ENCODE assay signal across 8 cellular contexts in genomic region chr12:57093412-57094193, GRCh38. TPM values are rescaled to one million over a fixed set of nuclear protein-coding genes. Genes with fewer than 3 reads are reported as not detected.
DNase-seq lines count a peak whose midpoint lies in the region; ATAC-seq, FAIRE-seq and TF ChIP-seq lines count a peak whose summit lies in the region.

No MANE protein-coding gene starts in this region.

- in situ Hi-C loops in GM18951 (cut with MboI; ENCODE audit: low sequenced_read_pairs, unreplicated experiment): no loop called here

- no peaks in the 10 kb centered on the region for H3K9me3 ChIP-seq in A549
- no peaks in the 10 kb centered on the region for H3K9me3 ChIP-seq in vagina

- H3K27ac Mint-ChIP-seq in activated naive CD4-positive, alpha-beta T cell treated with anti-CD3 and anti-CD28 coated beads for 36 hours: peak overlapping the region; percentile 96

- no peaks in the 10 kb centered on the region for H3K9me3 Mint-ChIP-seq in activated naive CD4-positive, alpha-beta T cell treated with anti-CD3 and anti-CD28 coated beads for 36 hours

- TF ChIP-seq POLR2A in A549 (IDR thresholded peaks at IDR 0.05; ENCODE audit: low read length) (no peak), GM18951 (IDR thresholded peaks at IDR 0.05; ENCODE audit: extremely low read depth, insufficient read depth, insufficient read length) (peak; percentile 39), vagina (IDR thresholded peaks at IDR 0.05) (no peak)

- H3K27me3 ChIP-seq in vagina: no peaks in the 10 kb centered on the region

- 70% methylated on average over 22 of the region's 24 CpGs for WGBS in A549 (ENCODE audit: missing lambda C conversion rate)

- FAIRE-seq in A549 (lab: Jason Lieb, UNC): no peak

- TF ChIP-seq RAD21 in A549 (conservative IDR thresholded peaks at IDR 0.05 in 1 of 2, IDR thresholded peaks at IDR 0.05 in 1 of 2): peak; percentile 73 to 77; a peak in 3 of 5 replicates

- no peak overlapping the region for H3K4me3 ChIP-seq in A549
- peak overlapping the region in 1 of 2 donors; percentile 25 for H3K4me3 ChIP-seq in vagina

- peak overlapping the region; percentile 43 for H3K4me3 Mint-ChIP-seq in activated naive CD4-positive, alpha-beta T cell treated with anti-CD3 and anti-CD28 coated beads for 36 hours

- POLR2A ChIA-PET in A549 (lab: Yijun Ruan, JAX): interaction anchor here (2.1 kb wide), 1 partner anchor 15 kb away, joined by 7 read pairs; the partner anchor contains the start of gene NEMP1

- H3K36me3 ChIP-seq in vagina: peaks cover 0 to 58% of the 10 kb centered on the region in 2 donors

- H3K4me1 Mint-ChIP-seq in activated naive CD4-positive, alpha-beta T cell treated with anti-CD3 and anti-CD28 coated beads for 36 hours (ENCODE audit: low read depth): peaks cover 60% of the 10 kb centered on the region

- DNase-seq in A549 (ENCODE audit: low read depth in 1 of 2, low spot score in 1 of 2) (peak; percentile 59 to 64), OCI-M1 (lab: John Stamatoyannopoulos, UW) (peak; percentile 65), germinal center (ENCODE audit: low spot score) (peak; percentile 85), posterior vena cava (ENCODE audit: low spot score) (peak; percentile 92), vagina (ENCODE audit: extremely low spot score in 2 of 2) (peak in 1 of 2 donors; percentile 95)
- peak; percentile 85 for DNase-seq in activated naive CD4-positive, alpha-beta T cell treated with anti-CD3 and anti-CD28 coated beads for 36 hours

- TF ChIP-seq EP300 in A549 (IDR thresholded peaks at IDR 0.05): no peak

- peaks cover 48% of the 10 kb centered on the region for H3K36me3 Mint-ChIP-seq in activated naive CD4-positive, alpha-beta T cell treated with anti-CD3 and anti-CD28 coated beads for 36 hours (ENCODE audit: low read depth)

- H3K4me1 ChIP-seq in A549: peaks cover 11% of the 10 kb centered on the region; the same call in 2 of the 3 replicates
- peaks cover 74% of the 10 kb centered on the region for H3K4me1 ChIP-seq in vagina

- H3K27me3 Mint-ChIP-seq in activated naive CD4-positive, alpha-beta T cell treated with anti-CD3 and anti-CD28 coated beads for 36 hours (ENCODE audit: low read depth): no peaks in the 10 kb centered on the region

- H3K4me2 ChIP-seq in A549: no peak overlapping the region

- ATAC-seq in A549 (peak in 1 of 2 experiments; percentile 42; a peak in 3 of 6 replicates), GM21515 (IDR thresholded peaks at IDR 0.05; ENCODE audit: unreplicated experiment) (no peak)

- intact Hi-C loops in activated naive CD4-positive, alpha-beta T cell treated with anti-CD3 and anti-CD28 coated beads for 36 hours (cut with micrococcal nuclease): loop anchor here (1.0 kb wide), 3 partner anchors 17 to 85 kb away; no protein-coding TSS in a partner anchor
- intact Hi-C loops in posterior vena cava (cut with DNase I): no loop called here
- intact Hi-C loops in vagina (cut with DNase I): no loop called here

- peak; percentile 60 for TF ChIP-seq CTCF in A549 (IDR thresholded peaks at IDR 0.05)
- TF ChIP-seq CTCF in vagina (IDR thresholded peaks at IDR 0.05): no peak

- CTCF ChIA-PET in A549 (lab: Yijun Ruan, JAX): interaction anchor here (0.8 to 18.3 kb wide), 13 partner anchors 8 to 106 kb away, joined by 3 to 330 read pairs (median 10); partner anchors contain the start of genes MYO1A, NEMP1 and STAT6
- CTCF ChIA-PET in activated naive CD4-positive, alpha-beta T cell treated with anti-CD3 and anti-CD28 coated beads for 36 hours (lab: Charles Lee): interaction anchor here (0.8 to 16.9 kb wide), 13 partner anchors 9 to 92 kb away, joined by 3 to 292 read pairs (median 6); partner anchors contain the start of genes NEMP1 and STAT6

- H3K27ac ChIP-seq in A549 (peak overlapping the region in 1 of 2 experiments; percentile 47; a peak in 2 of 6 replicates), vagina (peak overlapping the region; percentile 100)

TF ChIP-seq in A549, 52 proteins besides CTCF, POLR2A, EP300 and RAD21:
- no peak for TF ChIP-seq HES2 (IDR thresholded peaks at IDR 0.05)
- TF ChIP-seq HOXB5 (CRISPR knock-in tag; IDR thresholded peaks at IDR 0.05): 0 out of 2 replicates have a peak, but pooled peaks have one; percentile 26

RNA-seq across cellular contexts. Expression of gene NAB2, which starts 4.7 kb away (rescaled TPM):
- polyA plus RNA-seq in A549 (2011; rRNA removed) (8.6 and 10.1 TPM in 2 replicates), A549 (2017; fragmentation: RNase III; extraction: RNeasy Plus Mini Kit Qiagen cat#74134 plus additional on column Dnase treatment) (7.0 to 9.8 TPM (median 7.8 TPM) in 3 replicates)
- 10.6 and 15.3 TPM in 2 replicates for polyA plus RNA-seq in A549 (2012; cell fraction: cytosol; rRNA removed)
- 17.8 and 22.4 TPM in 2 replicates for polyA plus RNA-seq in A549 (2012; cell fraction: nucleus; rRNA removed)
- polyA minus RNA-seq in A549 (2011; rRNA and poly(A)+ RNA removed): 10.3 and 14.3 TPM in 2 replicates
- 10 to 100 TPM; 18.4 to 19.1 TPM for total RNA-seq in activated naive CD4-positive, alpha-beta T cell treated with anti-CD3 and anti-CD28 coated beads for 36 hours
- total RNA-seq in posterior vena cava (10 to 100 TPM; 27.0 to 36.3 TPM), vagina (34.4 TPM)

RNA-seq across cellular contexts. Expression of gene NEMP1, which starts 15.0 kb away (rescaled TPM):
- polyA plus RNA-seq in A549 (2011; rRNA removed) (24.7 and 28.4 TPM in 2 replicates), A549 (2017; fragmentation: RNase III; extraction: RNeasy Plus Mini Kit Qiagen cat#74134 plus additional on column Dnase treatment) (11.9 to 13.2 TPM (median 12.7 TPM) in 3 replicates)
- 7.3 and 8.7 TPM in 2 replicates for polyA plus RNA-seq in A549 (2012; cell fraction: cytosol; rRNA removed)
- 10.8 and 20.7 TPM in 2 replicates for polyA plus RNA-seq in A549 (2012; cell fraction: nucleus; rRNA removed)
- polyA minus RNA-seq in A549 (2011; rRNA and poly(A)+ RNA removed): 14.0 and 15.9 TPM in 2 replicates
- total RNA-seq in activated naive CD4-positive, alpha-beta T cell treated with anti-CD3 and anti-CD28 coated beads for 36 hours: 10 to 100 TPM; 71.3 to 72.2 TPM
- total RNA-seq in posterior vena cava (10 to 100 TPM in 1 of 2 donors, 1 to 10 TPM in 1; 8.8 to 12.4 TPM), vagina (7.1 TPM)

RNA-seq across cellular contexts. Expression of gene STAT6, which starts 17.6 kb away (rescaled TPM):
- polyA plus RNA-seq in A549 (2011; rRNA removed) (58.8 and 64.6 TPM in 2 replicates), A549 (2017; fragmentation: RNase III; extraction: RNeasy Plus Mini Kit Qiagen cat#74134 plus additional on column Dnase treatment) (52.9 to 59.0 TPM (median 58.4 TPM) in 3 replicates)
- polyA plus RNA-seq in A549 (2012; cell fraction: cytosol; rRNA removed): 47.5 and 61.5 TPM in 2 replicates
- polyA plus RNA-seq in A549 (2012; cell fraction: nucleus; rRNA removed): 150 and 163 TPM in 2 replicates
- 63.8 and 71.5 TPM in 2 replicates for polyA minus RNA-seq in A549 (2011; rRNA and poly(A)+ RNA removed)
- 100 to 1,000 TPM; 188 to 193 TPM for total RNA-seq in activated naive CD4-positive, alpha-beta T cell treated with anti-CD3 and anti-CD28 coated beads for 36 hours
- total RNA-seq in posterior vena cava (100 to 1,000 TPM; 162 to 201 TPM), vagina (146 TPM)

RNA-seq across cellular contexts. Expression of gene LRP1, which starts 34.7 kb away (rescaled TPM):
- polyA plus RNA-seq in A549 (2011; rRNA removed) (5.6 and 11.5 TPM in 2 replicates), A549 (2017; fragmentation: RNase III; extraction: RNeasy Plus Mini Kit Qiagen cat#74134 plus additional on column Dnase treatment) (8.6 to 9.6 TPM (median 9.4 TPM) in 3 replicates)
- 7.1 and 9.2 TPM in 2 replicates for polyA plus RNA-seq in A549 (2012; cell fraction: cytosol; rRNA removed)
- polyA plus RNA-seq in A549 (2012; cell fraction: nucleus; rRNA removed): 44.5 and 50.9 TPM in 2 replicates
- 49.2 and 54.7 TPM in 2 replicates for polyA minus RNA-seq in A549 (2011; rRNA and poly(A)+ RNA removed)
- 1 to 10 TPM; 1.0 to 1.5 TPM for total RNA-seq in activated naive CD4-positive, alpha-beta T cell treated with anti-CD3 and anti-CD28 coated beads for 36 hours
- total RNA-seq in posterior vena cava (100 to 1,000 TPM; 465 to 757 TPM), vagina (477 TPM)

RNA-seq across cellular contexts. Expression of gene MYO1A, which starts 43.7 kb away (rescaled TPM):
- polyA plus RNA-seq in A549 (2011; rRNA removed): 1.9 and 3.1 TPM in 2 replicates
- 0.13 and 0.17 TPM in 2 replicates for polyA plus RNA-seq in A549 (2012; cell fraction: cytosol; rRNA removed)
- polyA plus RNA-seq in A549 (2012; cell fraction: nucleus; rRNA removed): 0.61 and 0.74 TPM in 2 replicates
- polyA plus RNA-seq in A549 (2017; fragmentation: RNase III; extraction: RNeasy Plus Mini Kit Qiagen cat#74134 plus additional on column Dnase treatment): 0.17 to 0.67 TPM (median 0.50 TPM) in 3 replicates
- polyA minus RNA-seq in A549 (2011; rRNA and poly(A)+ RNA removed): 4.8 and 5.6 TPM in 2 replicates
- 1 to 10 TPM; 1.4 to 1.5 TPM for total RNA-seq in activated naive CD4-positive, alpha-beta T cell treated with anti-CD3 and anti-CD28 coated beads for 36 hours
- 1 to 10 TPM in 1 of 2 donors, under 1 TPM in 1; 0.28 to 1.0 TPM for total RNA-seq in posterior vena cava
- total RNA-seq in vagina: 1.2 TPM
